24 cellular contexts compared by ENCODE assay signal in the genomic region with DNA sequence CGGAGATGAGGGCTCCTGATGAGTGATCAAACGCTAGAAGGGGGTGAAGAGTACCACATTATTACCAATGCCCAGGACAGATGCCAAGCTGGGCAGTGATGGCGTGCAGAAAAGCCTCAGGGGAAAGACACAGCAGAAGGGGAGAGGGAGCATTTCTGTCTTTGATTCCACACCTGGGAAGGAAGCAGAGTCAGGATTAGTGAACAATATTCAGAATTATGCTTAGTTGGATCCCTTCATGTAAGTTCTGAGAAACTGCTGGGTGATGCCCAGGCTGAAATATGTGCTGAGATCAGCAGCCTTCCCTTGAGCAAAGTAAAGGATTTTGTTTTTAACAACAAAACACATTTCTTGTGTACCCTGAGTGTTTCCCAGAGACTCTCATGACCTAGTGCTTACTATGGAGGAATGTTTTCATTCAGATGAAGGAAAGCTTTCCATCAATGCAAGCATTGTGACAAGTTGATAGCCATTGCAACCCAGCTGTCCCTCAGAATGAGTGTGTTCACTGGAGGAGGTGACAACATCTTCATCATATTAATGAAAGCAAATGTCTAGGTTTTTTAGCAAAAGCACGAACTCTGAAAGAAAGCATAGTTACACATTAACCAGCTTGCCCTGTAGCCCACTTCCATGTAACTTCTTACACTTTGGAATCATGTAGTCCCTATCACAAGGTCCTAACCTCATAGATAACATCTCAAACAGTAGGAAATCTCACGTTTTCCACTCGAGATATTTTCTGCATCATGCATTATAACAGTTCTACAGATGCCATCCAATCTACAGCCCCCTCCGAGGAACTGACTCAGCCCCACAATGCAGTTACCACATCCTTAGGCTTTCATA. TPM values are rescaled to one million over a fixed set of nuclear protein-coding genes. Genes with fewer than 3 reads are reported as not detected.
DNase-seq lines count a peak whose midpoint lies in the region; ATAC-seq and TF ChIP-seq lines count a peak whose summit lies in the region.
"Had no signal": no experiment of that assay in that cellular context is flagged by ENCODE, and none has a peak within 500 bp of the region (broad histone marks: within the 10 kb centered on the region; RNA-seq: fewer than 3 reads in every experiment).

No MANE protein-coding gene starts in this region.

- H4K91ac ChIP-seq in mesenchymal stem cell (ENCODE audit: low read length) = no peak overlapping the region

- no peak overlapping the region for H2BK12ac ChIP-seq in mesenchymal stem cell (ENCODE audit: low read length in 2 of 2)

- no TSS peak for BruUV-seq in PC-9 (replicated peaks; lab: Mats Ljungman, UMichigan)

- no peak overlapping the region for H3K14ac ChIP-seq in mesenchymal stem cell (ENCODE audit: low read length in 2 of 2)

- no peak for ATAC-seq in effector memory CD8-positive, alpha-beta T cell (replicated peaks)
- no peak for ATAC-seq in GM18867 (IDR thresholded peaks at IDR 0.05; ENCODE audit: unreplicated experiment)
- ATAC-seq: naive thymus-derived CD4-positive, alpha-beta T cell; Right ventricle myocardium inferior; stimulated activated naive B cell treated with anti-CD40 and anti-IgM and Interleukin-4, amounts not matched to agents 10 μg/mL and 1 μg/mL and 100 μg/mL, for 72 hours had no signal

- H3K4ac ChIP-seq in mesenchymal stem cell (ENCODE audit: low read depth in 1 of 2, low read length in 2 of 2) = no peak overlapping the region

- H3K4me1 ChIP-seq in PC-9 (replicated peaks; ENCODE audit: insufficient read depth) (peaks cover 63% of the 10 kb centered on the region), esophagus squamous epithelium (peaks cover 19 to 59% (median 34%) of the 10 kb centered on the region in 3 donors), mesenchymal stem cell (ENCODE audit: control insufficient read depth, insufficient read depth, low read depth, low read length) (no peaks in the 10 kb centered on the region)

- H3K27me3 Mint-ChIP-seq in T-helper 2 cell treated with Interferon-gamma antibody and Interleukin-4, amounts not matched to agents 5 μg/mL and 100 μg/mL, for 36 hours (ENCODE audit: low read depth) = no peaks in the 10 kb centered on the region
- peaks cover 33 to 49% of the 10 kb centered on the region in 2 donors for H3K27me3 Mint-ChIP-seq in effector memory CD8-positive, alpha-beta T cell
- H3K27me3 Mint-ChIP-seq in activated naive CD4-positive, alpha-beta T cell treated with anti-CD3 and anti-CD28 coated beads for 36 hours (ENCODE audit: low read depth) = no peaks in the 10 kb centered on the region

- H3K23ac ChIP-seq in mesenchymal stem cell (ENCODE audit: low read length in 2 of 2) = no peak overlapping the region

- POLR2A ChIA-PET in PC-9 (lab: Charles Lee; ENCODE audit: unreplicated experiment) = interaction anchor here (0.6 kb wide), 1 partner anchor 24 kb away, joined by 4 read pairs; the partner anchor contains the start of gene AKR1C1

- H3K27ac ChIP-seq in PC-9 = peak overlapping the region; percentile 100
- peak overlapping the region in 3 of 4 donors; percentile 79 to 88 (median 80) for H3K27ac ChIP-seq in esophagus squamous epithelium
- no peak overlapping the region for H3K27ac ChIP-seq in mesenchymal stem cell (ENCODE audit: low read length, poor library complexity, severe bottlenecking)
- H3K27ac ChIP-seq: sigmoid colon, tibial nerve had no signal

- no peaks in the 10 kb centered on the region for H3K4me1 Mint-ChIP-seq in T-helper 2 cell treated with Interferon-gamma antibody and Interleukin-4, amounts not matched to agents 5 μg/mL and 100 μg/mL, for 36 hours (ENCODE audit: low read depth)
- no peaks in the 10 kb centered on the region for H3K4me1 Mint-ChIP-seq in effector memory CD8-positive, alpha-beta T cell (ENCODE audit: low read depth in 2 of 2)
- H3K4me1 Mint-ChIP-seq in activated naive CD4-positive, alpha-beta T cell treated with anti-CD3 and anti-CD28 coated beads for 36 hours (ENCODE audit: low read depth) = no peaks in the 10 kb centered on the region
- H3K4me1 Mint-ChIP-seq: naive thymus-derived CD4-positive, alpha-beta T cell; stimulated activated naive B cell treated with anti-CD40 and anti-IgM and Interleukin-4, amounts not matched to agents 10 μg/mL and 1 μg/mL and 100 μg/mL, for 72 hours had no signal

- peaks cover 3% of the 10 kb centered on the region; the same call in 1 of the 2 replicates for H3K9me3 ChIP-seq in PC-9 (ENCODE audit: insufficient read depth, low read depth)
- H3K9me3 ChIP-seq in esophagus squamous epithelium = no peaks in the 10 kb centered on the region
- H3K9me3 ChIP-seq in mesenchymal stem cell (ENCODE audit: control insufficient read depth, low read length) = no peaks in the 10 kb centered on the region
- H3K9me3 ChIP-seq: sigmoid colon, tibial nerve had no signal

- WGBS in esophagus squamous epithelium, 2 donors = 35 to 49% methylated on average over 7 of the region's 7 CpGs
- 76% methylated on average over 7 of the region's 7 CpGs for WGBS in mesenchymal stem cell

- no peaks in the 10 kb centered on the region for H3K9me2 ChIP-seq in PC-9 (ENCODE audit: insufficient read depth)

- CTCF ChIA-PET in PC-9 (lab: Charles Lee) = no interaction called here
- CTCF ChIA-PET in activated naive CD4-positive, alpha-beta T cell treated with anti-CD3 and anti-CD28 coated beads for 36 hours (lab: Charles Lee) = no interaction called here

- H2AK5ac ChIP-seq in mesenchymal stem cell (ENCODE audit: low read length, severe bottlenecking) = no peak overlapping the region

- H3K27me3 ChIP-seq in PC-9 (ENCODE audit: insufficient read depth, low read depth) (no peaks in the 10 kb centered on the region), esophagus squamous epithelium (no peaks in the 10 kb centered on the region), mesenchymal stem cell (ENCODE audit: control insufficient read depth in 1 of 2, insufficient read depth in 1 of 2, low read length in 2 of 2) (no peaks in the 10 kb centered on the region)
- H3K27me3 ChIP-seq: sigmoid colon, tibial nerve had no signal

- H3F3A ChIP-seq in PC-9 (ENCODE audit: insufficient read depth, low read depth) = peaks cover 47% of the 10 kb centered on the region

- no peak overlapping the region for H3K4me3 Mint-ChIP-seq in T-helper 2 cell treated with Interferon-gamma antibody and Interleukin-4, amounts not matched to agents 5 μg/mL and 100 μg/mL, for 36 hours
- no peak overlapping the region for H3K4me3 Mint-ChIP-seq in effector memory CD8-positive, alpha-beta T cell
- H3K4me3 Mint-ChIP-seq in activated naive CD4-positive, alpha-beta T cell treated with anti-CD3 and anti-CD28 coated beads for 36 hours = no peak overlapping the region
- H3K4me3 Mint-ChIP-seq: naive thymus-derived CD4-positive, alpha-beta T cell; stimulated activated naive B cell treated with anti-CD40 and anti-IgM and Interleukin-4, amounts not matched to agents 10 μg/mL and 1 μg/mL and 100 μg/mL, for 72 hours had no signal

- no peaks in the 10 kb centered on the region for H3K9me3 Mint-ChIP-seq in T-helper 2 cell treated with Interferon-gamma antibody and Interleukin-4, amounts not matched to agents 5 μg/mL and 100 μg/mL, for 36 hours
- H3K9me3 Mint-ChIP-seq in effector memory CD8-positive, alpha-beta T cell = no peaks in the 10 kb centered on the region
- H3K9me3 Mint-ChIP-seq in activated naive CD4-positive, alpha-beta T cell treated with anti-CD3 and anti-CD28 coated beads for 36 hours = no peaks in the 10 kb centered on the region
- H3K9me3 Mint-ChIP-seq: activated T-helper 2 cell treated with anti-CD3 and anti-CD28 coated beads, Interferon-gamma antibody, Interleukin-2, Interleukin-4, amounts not matched to agents 10 μg/mL and 5 μg/mL and 100 μg/mL, durations not matched to agents 14 hours and 24 hours and 36 hours; stimulated activated naive B cell treated with anti-CD40 and anti-IgM and Interleukin-4, amounts not matched to agents 10 μg/mL and 1 μg/mL and 100 μg/mL, for 72 hours had no signal

- no peaks in the 10 kb centered on the region for H4K20me1 ChIP-seq in PC-9 (ENCODE audit: insufficient read depth)

- no peak overlapping the region for H4K8ac ChIP-seq in mesenchymal stem cell (ENCODE audit: low read length)

- DNase-seq in EH (ENCODE audit: low read depth) = peak; percentile 6
- DNase-seq in PC-9 = peak in 1 of 2 experiments; percentile 46
- DNase-seq in esophagus squamous epithelium (lab: John Stamatoyannopoulos, UW) = no peak
- no peak for DNase-seq in mesenchymal stem cell
- DNase-seq in T-helper 2 cell treated with Interferon-gamma antibody and Interleukin-4, amounts not matched to agents 5 μg/mL and 100 μg/mL, for 36 hours (ENCODE audit: low spot score) = no peak
- no peak for DNase-seq in effector memory CD8-positive, alpha-beta T cell
- DNase-seq in activated naive CD4-positive, alpha-beta T cell treated with anti-CD3 and anti-CD28 coated beads for 36 hours = no peak
- DNase-seq: activated CD4-positive, alpha-beta T cell treated with anti-CD3 and anti-CD28 coated beads for 48 hours; AML-193; dermis blood vessel endothelial cell; GOT3; head of caudate nucleus; naive thymus-derived CD4-positive, alpha-beta T cell; NCI-H1048; NCI-H2029; NCI-H446 treated with DMSO at 0.1 percent for 48 hours; NK-92 treated with Interleukin-12 subunit alpha and Interleukin-12 subunit beta, amount 100 ng/mL, for 24 hours; sigmoid colon; stimulated activated naive B cell treated with anti-CD40 and anti-IgM and Interleukin-4, amounts not matched to agents 10 μg/mL and 1 μg/mL and 100 μg/mL, for 72 hours; SW 1271 had no signal

- no peak overlapping the region for H3K18ac ChIP-seq in mesenchymal stem cell (ENCODE audit: low read depth in 1 of 2, low read length in 2 of 2)

- TF ChIP-seq POLR2A in esophagus squamous epithelium (IDR thresholded peaks at IDR 0.05) = no peak

- H3K79me2 ChIP-seq in PC-9 (ENCODE audit: low read depth) = no peaks in the 10 kb centered on the region

- peak overlapping the region; percentile 48 for H3K4me2 ChIP-seq in PC-9
- H3K4me2 ChIP-seq in mesenchymal stem cell (ENCODE audit: low read length, poor library complexity, severe bottlenecking) = no peak overlapping the region

- intact Hi-C loops in PC-9 (cut with micrococcal nuclease; ENCODE audit: unreplicated experiment) (loop anchor here (5.0 kb wide), 1 partner anchor 72 kb away; no protein-coding TSS in a partner anchor), esophagus squamous epithelium (cut with DNase I) (no loop called here)
- intact Hi-C loops in activated naive CD4-positive, alpha-beta T cell treated with anti-CD3 and anti-CD28 coated beads for 36 hours (cut with micrococcal nuclease) = no loop called here

- no peak overlapping the region for H2BK15ac ChIP-seq in mesenchymal stem cell (ENCODE audit: low read depth, poor library complexity, severe bottlenecking)

- H3K9ac ChIP-seq in mesenchymal stem cell (ENCODE audit: low read length) = peak overlapping the region; percentile 48

- TF ChIP-seq CTCF in PC-9 (conservative IDR thresholded peaks at IDR 0.05) (no peak), esophagus squamous epithelium (IDR thresholded peaks at IDR 0.05) (no peak)

- no peak overlapping the region for H2BK120ac ChIP-seq in mesenchymal stem cell (ENCODE audit: low read depth, low read length)

- H3K36me3 ChIP-seq in PC-9 (ENCODE audit: low read depth) (0 out of 2 replicates have a peak, but pooled peaks cover 4% of the 10 kb centered on the region), esophagus squamous epithelium (no peaks in the 10 kb centered on the region), mesenchymal stem cell (ENCODE audit: control insufficient read depth in 1 of 2, insufficient read depth in 2 of 2, low read depth in 1 of 2, low read length in 2 of 2) (no peaks in the 10 kb centered on the region)
- H3K36me3 ChIP-seq: sigmoid colon, tibial nerve had no signal

- H3K27ac Mint-ChIP-seq in T-helper 2 cell treated with Interferon-gamma antibody and Interleukin-4, amounts not matched to agents 5 μg/mL and 100 μg/mL, for 36 hours = no peak overlapping the region
- no peak overlapping the region for H3K27ac Mint-ChIP-seq in effector memory CD8-positive, alpha-beta T cell
- no peak overlapping the region for H3K27ac Mint-ChIP-seq in activated naive CD4-positive, alpha-beta T cell treated with anti-CD3 and anti-CD28 coated beads for 36 hours
- H3K27ac Mint-ChIP-seq: activated T-helper 2 cell treated with anti-CD3 and anti-CD28 coated beads, Interferon-gamma antibody, Interleukin-2, Interleukin-4, amounts not matched to agents 10 μg/mL and 5 μg/mL and 100 μg/mL, durations not matched to agents 14 hours and 24 hours and 36 hours; naive thymus-derived CD4-positive, alpha-beta T cell; stimulated activated naive B cell treated with anti-CD40 and anti-IgM and Interleukin-4, amounts not matched to agents 10 μg/mL and 1 μg/mL and 100 μg/mL, for 72 hours had no signal

- H2BK5ac ChIP-seq in mesenchymal stem cell (ENCODE audit: low read depth, low read length, poor library complexity, severe bottlenecking) = no peak overlapping the region

- H2AFZ ChIP-seq in PC-9 (0 out of 2 replicates have a peak overlapping the region, but pooled peaks have one; percentile 23), mesenchymal stem cell (ENCODE audit: low read depth, low read length) (no peak overlapping the region)

- no peak overlapping the region for H3K4me3 ChIP-seq in PC-9
- H3K4me3 ChIP-seq in esophagus squamous epithelium = no peak overlapping the region
- peak overlapping the region in 1 of 2 experiments; percentile 19 for H3K4me3 ChIP-seq in mesenchymal stem cell (ENCODE audit: insufficient read depth in 1 of 2, low read depth in 1 of 2, low read length in 2 of 2)
- H3K4me3 ChIP-seq: sigmoid colon, tibial nerve had no signal

- no peaks in the 10 kb centered on the region for H3K36me3 Mint-ChIP-seq in T-helper 2 cell treated with Interferon-gamma antibody and Interleukin-4, amounts not matched to agents 5 μg/mL and 100 μg/mL, for 36 hours (ENCODE audit: low read depth)
- no peaks in the 10 kb centered on the region for H3K36me3 Mint-ChIP-seq in effector memory CD8-positive, alpha-beta T cell (ENCODE audit: insufficient read depth)
- no peaks in the 10 kb centered on the region for H3K36me3 Mint-ChIP-seq in activated naive CD4-positive, alpha-beta T cell treated with anti-CD3 and anti-CD28 coated beads for 36 hours (ENCODE audit: low read depth)
- H3K36me3 Mint-ChIP-seq: stimulated activated naive B cell treated with anti-CD40 and anti-IgM and Interleukin-4, amounts not matched to agents 10 μg/mL and 1 μg/mL and 100 μg/mL, for 72 hours had no signal

- no peaks in the 10 kb centered on the region for H3K79me1 ChIP-seq in mesenchymal stem cell (replicated peaks; ENCODE audit: low read length, poor library complexity, severe bottlenecking)

RNA-seq across cellular contexts. Expression of gene AKR1C1, which starts 23.8 kb away (rescaled TPM):
- total RNA-seq in PC-9 (2021) = 1,253 and 1,313 TPM in 2 replicates
- total RNA-seq in esophagus squamous epithelium = 100 to 1,000 TPM; 166 to 232 (median 195) TPM
- polyA plus RNA-seq in mesenchymal stem cell (2013, experiment 1 of 2) = 22.4 TPM
- 22.7 TPM for polyA plus RNA-seq in mesenchymal stem cell (2013, experiment 2 of 2)
- 1 to 10 TPM in 1 of 2 experiments, under 1 TPM in 1; 0.41 to 1.1 TPM for total RNA-seq in activated naive CD4-positive, alpha-beta T cell treated with anti-CD3 and anti-CD28 coated beads for 36 hours
- polyA plus RNA-seq: naive thymus-derived CD4-positive, alpha-beta T cell had no signal

Comparison
In these comparisons a context has a peak if more than half of its experiments do, and no peak if none do; other contexts are left out.
1. RNA of gene AKR1C1, which starts 23.8 kb away (total RNA-seq): 1,253 to 1,313 TPM in PC-9 and 166 to 232 TPM in esophagus squamous epithelium; 0.41 to 1.1 TPM in activated naive CD4-positive, alpha-beta T cell treated with anti-CD3 and anti-CD28 coated beads for 36 hours; every median in the first group is over 10 times any median in the second.